8 cellular contexts compared by ENCODE assay signal in the genomic region with DNA sequence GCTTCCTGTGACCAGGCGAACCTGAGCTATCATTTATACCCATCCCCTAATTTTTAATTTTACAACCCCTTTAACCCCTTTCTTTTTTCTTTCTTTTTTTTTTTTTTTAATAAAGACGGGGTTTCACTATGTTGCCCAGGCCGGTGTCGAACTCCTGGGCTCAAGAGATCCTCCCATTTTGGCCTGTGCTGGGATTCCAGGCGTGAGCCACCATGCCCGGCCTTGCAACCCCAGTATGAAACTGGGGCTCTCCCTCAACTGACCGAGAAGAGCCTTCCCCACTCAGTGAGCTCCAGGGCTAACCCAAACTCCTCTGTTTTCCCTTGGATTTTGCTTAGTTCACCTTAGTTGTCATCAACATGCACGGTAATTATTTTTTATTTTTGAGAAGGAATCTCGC. TPM values are rescaled to one million over a fixed set of nuclear protein-coding genes. Genes with fewer than 3 reads are reported as not detected.
DNase-seq lines count a peak whose midpoint lies in the region; ATAC-seq and TF ChIP-seq lines count a peak whose summit lies in the region.

No MANE protein-coding gene starts in this region.

- H3K36me3 ChIP-seq in BE2C = peaks cover 30% of the 10 kb centered on the region
- H3K36me3 ChIP-seq in KMS-11 (ENCODE audit: insufficient read depth) = no peaks in the 10 kb centered on the region
- H3K36me3 ChIP-seq in colonic mucosa = no peaks in the 10 kb centered on the region
- peaks cover 0 to 27% (median 0%) of the 10 kb centered on the region in 3 experiments for H3K36me3 ChIP-seq in naive thymus-derived CD4-positive, alpha-beta T cell (ENCODE audit: control insufficient read depth in 2 of 3, insufficient read depth in 3 of 3, low read length in 3 of 3)

- H3K27me3 ChIP-seq in BE2C (no peaks in the 10 kb centered on the region), KMS-11 (ENCODE audit: insufficient read depth, low read depth) (no peaks in the 10 kb centered on the region), colonic mucosa (no peaks in the 10 kb centered on the region)
- H3K27me3 ChIP-seq in naive thymus-derived CD4-positive, alpha-beta T cell (ENCODE audit: control insufficient read depth in 2 of 2, insufficient read depth in 2 of 2, low read length in 2 of 2) = no peaks in the 10 kb centered on the region

- H3K4me3 Mint-ChIP-seq in naive thymus-derived CD4-positive, alpha-beta T cell = peak overlapping the region; percentile 88 to 100 (median 99)

- no peak for DNase-seq in BE2C
- DNase-seq in colonic mucosa = no peak
- DNase-seq in naive thymus-derived CD4-positive, alpha-beta T cell = no peak
- DNase-seq in COLO668 (lab: John Stamatoyannopoulos, UW; ENCODE audit: unreplicated experiment) = no peak

- no peaks in the 10 kb centered on the region for H3K27me3 Mint-ChIP-seq in naive thymus-derived CD4-positive, alpha-beta T cell

- H3K4me1 ChIP-seq in BE2C = peaks cover 6% of the 10 kb centered on the region
- peaks cover 47% of the 10 kb centered on the region for H3K4me1 ChIP-seq in KMS-11 (ENCODE audit: low read depth, poor library complexity, severe bottlenecking)
- H3K4me1 ChIP-seq in colonic mucosa = no peaks in the 10 kb centered on the region
- H3K4me1 ChIP-seq in naive thymus-derived CD4-positive, alpha-beta T cell (ENCODE audit: control insufficient read depth in 2 of 2, insufficient read depth in 2 of 2, low read length in 2 of 2) = peaks cover 17 to 19% of the 10 kb centered on the region in 2 donors

- H3K27ac ChIP-seq in KMS-11 = peak overlapping the region; percentile 89
- H3K27ac ChIP-seq in colonic mucosa = no peak overlapping the region
- peak overlapping the region; percentile 92 for H3K27ac ChIP-seq in naive thymus-derived CD4-positive, alpha-beta T cell (ENCODE audit: low read depth, low read length)

- intact Hi-C loops in colonic mucosa (cut with DNase I) = loop anchor here (10.0 kb wide), 1 partner anchor 562 kb away; no protein-coding TSS in a partner anchor
- intact Hi-C loops in naive thymus-derived CD4-positive, alpha-beta T cell (cut with micrococcal nuclease) = loop anchor here (5.0 to 10.0 kb wide), 5 partner anchors 610 to 1790 kb away; a partner anchor contains a TSS

- H3K27ac Mint-ChIP-seq in naive thymus-derived CD4-positive, alpha-beta T cell = peak overlapping the region; percentile 96 to 100 (median 100)

- no peak overlapping the region for H2AFZ ChIP-seq in KMS-11 (ENCODE audit: low read depth)

- POLR2A ChIA-PET in naive thymus-derived CD4-positive, alpha-beta T cell (lab: Charles Lee) = interaction anchor here (0.7 to 6.9 kb wide), 5 partner anchors 16 to 1767 kb away, joined by 4 to 100 read pairs (median 13); a partner anchor contains a TSS

- CTCF ChIA-PET in naive thymus-derived CD4-positive, alpha-beta T cell (lab: Charles Lee) = interaction anchor here (1.8 to 2.9 kb wide), 3 partner anchors 11 to 16 kb away, joined by 6 to 13 read pairs (median 8); a partner anchor contains a TSS

- no peak for ATAC-seq in naive thymus-derived CD4-positive, alpha-beta T cell
- ATAC-seq in GM18909 (IDR thresholded peaks at IDR 0.05; ENCODE audit: poor library complexity, unreplicated experiment) (no peak), GM21619 (IDR thresholded peaks at IDR 0.05; ENCODE audit: unreplicated experiment) (no peak), HG02610 (IDR thresholded peaks at IDR 0.05; ENCODE audit: unreplicated experiment) (no peak)

- TF ChIP-seq CTCF in BE2C (IDR thresholded peaks at IDR 0.05; ENCODE audit: low read depth, low read length) = no peak
- no peak for TF ChIP-seq CTCF in KMS-11 (conservative IDR thresholded peaks at IDR 0.05; ENCODE audit: low read depth, low read length)
- TF ChIP-seq CTCF in colonic mucosa (IDR thresholded peaks at IDR 0.05) = no peak

- peak overlapping the region; percentile 96 for H3K4me3 ChIP-seq in BE2C (ENCODE audit: low read depth, low read length)
- H3K4me3 ChIP-seq in KMS-11 (IDR thresholded peaks at IDR 0.05; ENCODE audit: insufficient read depth, low read depth, low read length) = no peak overlapping the region
- H3K4me3 ChIP-seq in colonic mucosa = peak overlapping the region; percentile 94
- H3K4me3 ChIP-seq in naive thymus-derived CD4-positive, alpha-beta T cell (ENCODE audit: low read length) = peak overlapping the region; percentile 78

- no peaks in the 10 kb centered on the region for H4K20me1 ChIP-seq in KMS-11 (ENCODE audit: insufficient read depth)

- H3K79me2 ChIP-seq in KMS-11 (ENCODE audit: insufficient read depth, low read depth) = peaks cover 14% of the 10 kb centered on the region; the same call in 1 of the 2 replicates

- H3K9me3 ChIP-seq in BE2C (no peaks in the 10 kb centered on the region), colonic mucosa (no peaks in the 10 kb centered on the region)
- H3K9me3 ChIP-seq in naive thymus-derived CD4-positive, alpha-beta T cell (ENCODE audit: control insufficient read depth in 2 of 3, low read length in 3 of 3) = no peaks in the 10 kb centered on the region

- H3K36me3 Mint-ChIP-seq in naive thymus-derived CD4-positive, alpha-beta T cell = peaks cover 10 to 17% (median 10%) of the 10 kb centered on the region in 5 donors

- peaks cover 0 to 2% (median 0%) of the 10 kb centered on the region in 11 donors for H3K9me3 Mint-ChIP-seq in naive thymus-derived CD4-positive, alpha-beta T cell

- peak overlapping the region; percentile 100 for H3K9ac ChIP-seq in KMS-11
- H3K9ac ChIP-seq in colonic mucosa (ENCODE audit: low read depth in 2 of 2, low read length in 2 of 2) = peak overlapping the region; percentile 95 to 96

- H3K4me2 ChIP-seq in KMS-11 = peak overlapping the region; percentile 78

- H3K4me1 Mint-ChIP-seq in naive thymus-derived CD4-positive, alpha-beta T cell = peaks cover 34 to 73% (median 62%) of the 10 kb centered on the region in 7 donors

RNA-seq across cellular contexts. Expression of a gene that starts 1.0 kb away (rescaled TPM):
- 30.2 TPM for polyA plus RNA-seq in BE2C (2012; ENCODE audit: insufficient read depth, insufficient read length, low read depth)
- total RNA-seq in colonic mucosa = 10 to 100 TPM; 59.8 to 64.6 TPM
- 10 to 100 TPM; 30.2 to 77.4 (median 60.4) TPM for total RNA-seq in naive thymus-derived CD4-positive, alpha-beta T cell
- 10 to 100 TPM; 25.2 to 25.5 TPM for polyA plus RNA-seq in naive thymus-derived CD4-positive, alpha-beta T cell

RNA-seq across cellular contexts. Expression of a gene that starts 1.3 kb away (rescaled TPM):
- polyA plus RNA-seq in BE2C (2012; ENCODE audit: insufficient read depth, insufficient read length, low read depth) = 133 TPM
- total RNA-seq in colonic mucosa = 100 to 1,000 TPM; 167 to 185 TPM
- 100 to 1,000 TPM in 2 of 5 experiments, 10 to 100 TPM in 3; 55.1 to 107 (median 89.7) TPM for total RNA-seq in naive thymus-derived CD4-positive, alpha-beta T cell
- 100 to 1,000 TPM; 245 to 418 TPM for polyA plus RNA-seq in naive thymus-derived CD4-positive, alpha-beta T cell

RNA-seq across cellular contexts. Expression of a gene that starts 16.4 kb away (rescaled TPM):
- 10.6 TPM for polyA plus RNA-seq in BE2C (2012; ENCODE audit: insufficient read depth, insufficient read length, low read depth)
- 10 to 100 TPM; 20.6 to 21.8 TPM for total RNA-seq in colonic mucosa
- 10 to 100 TPM; 27.8 to 54.9 (median 36.9) TPM for total RNA-seq in naive thymus-derived CD4-positive, alpha-beta T cell
- 10 to 100 TPM; 15.5 to 15.8 TPM for polyA plus RNA-seq in naive thymus-derived CD4-positive, alpha-beta T cell
